Comparison of ENCODE assay signal across 27 cellular contexts in genomic region chr13:111409413-111409812, GRCh38.
A peak's percentile ranks its signal among the peaks of the same experiment; 100 is the strongest.
DNase-seq lines count a peak whose midpoint lies in the region; ATAC-seq lines count a peak whose summit lies in the region.
"Had no signal": no experiment of that assay in that cellular context is flagged by ENCODE, and none has a peak within 500 bp of the region (broad histone marks: within the 10 kb centered on the region; RNA-seq: fewer than 3 reads in every experiment).

No MANE protein-coding gene starts in this region.

- intact Hi-C loops in posterior vena cava (cut with DNase I) = no loop called here

- no peaks in the 10 kb centered on the region for H3K36me3 ChIP-seq in effector memory CD4-positive, alpha-beta T cell (ENCODE audit: control insufficient read depth, insufficient read depth, low read length)
- H3K36me3 ChIP-seq: BE2C, HAP-1, SJCRH30 had no signal

- H3K4me1 ChIP-seq in effector memory CD4-positive, alpha-beta T cell (ENCODE audit: control insufficient read depth, insufficient read depth, low read length, poor library complexity, severe bottlenecking) = no peaks in the 10 kb centered on the region
- H3K4me1 ChIP-seq: BE2C, SJCRH30 had no signal

- no peaks in the 10 kb centered on the region for H3K9me3 ChIP-seq in effector memory CD4-positive, alpha-beta T cell (ENCODE audit: control insufficient read depth, low read length)
- H3K9me3 ChIP-seq: BE2C, HAP-1, SJCRH30 had no signal

- peak; percentile 27 for DNase-seq in NCI-H146 (lab: John Stamatoyannopoulos, UW)
- no peak for DNase-seq in NCI-H146 treated with DMSO at 0.1 percent for 48 hours (lab: John Stamatoyannopoulos, UW; ENCODE audit: unreplicated experiment)
- peak; percentile 13 for DNase-seq in NCI-H1417 treated with DMSO at 0.1 percent for 48 hours (lab: John Stamatoyannopoulos, UW)
- DNase-seq in left kidney (ENCODE audit: low read depth, low spot score) = peak; percentile 56
- DNase-seq in posterior vena cava (ENCODE audit: low spot score) = peak; percentile 78
- DNase-seq in effector memory CD4-positive, alpha-beta T cell = no peak
- DNase-seq in middle frontal gyrus (ENCODE audit: extremely low spot score, low spot score) = no peak
- DNase-seq: 8988T; ACHN; BE2C; Calu3; CD8-positive, alpha-beta memory T cell; DND-41; GOT3; HFFc6; MM.1S; NCI-H2029; NCI-H446 treated with DMSO at 0.1 percent for 48 hours; NCI-H82; NK-92 treated with Interleukin-12 subunit alpha and Interleukin-12 subunit beta, amount 100 ng/mL, for 24 hours; PC-3; SJCRH30 had no signal

- H3K27me3 ChIP-seq in effector memory CD4-positive, alpha-beta T cell (replicated peaks; ENCODE audit: control insufficient read depth, insufficient read depth, low read length, poor library complexity, severe bottlenecking) = no peaks in the 10 kb centered on the region
- H3K27me3 ChIP-seq: SJCRH30 had no signal

- ATAC-seq in GM21528 (IDR thresholded peaks at IDR 0.05; ENCODE audit: low FRiP score, unreplicated experiment) = no peak
- ATAC-seq: PC-3, SK-N-SH treated with all-trans-retinoic acid at 6 μM for 48 hours had no signal

- H3K27ac ChIP-seq in effector memory CD4-positive, alpha-beta T cell (ENCODE audit: insufficient read depth, low read length, poor library complexity, severe bottlenecking) = no peak overlapping the region
- H3K27ac ChIP-seq: HL-60, KMS-11, SJCRH30 had no signal

- no peak overlapping the region for H3K4me3 ChIP-seq in effector memory CD4-positive, alpha-beta T cell (ENCODE audit: insufficient read depth, low read depth, low read length, poor library complexity, severe bottlenecking)
- H3K4me3 ChIP-seq: HAP-1, SJCRH30 had no signal

Comparison
In these comparisons a context has a peak if more than half of its experiments do, and no peak if none do; other contexts are left out.
1. DNase-seq: peak in NCI-H146 (single experiment), NCI-H1417 treated with DMSO at 0.1 percent for 48 hours (single experiment), left kidney (single experiment) and posterior vena cava (single experiment); none in NCI-H146 treated with DMSO at 0.1 percent for 48 hours (single experiment), effector memory CD4-positive, alpha-beta T cell (0 of 3) and middle frontal gyrus (single experiment).